ENCODE assay signal across 8 cellular contexts in the genomic region with DNA sequence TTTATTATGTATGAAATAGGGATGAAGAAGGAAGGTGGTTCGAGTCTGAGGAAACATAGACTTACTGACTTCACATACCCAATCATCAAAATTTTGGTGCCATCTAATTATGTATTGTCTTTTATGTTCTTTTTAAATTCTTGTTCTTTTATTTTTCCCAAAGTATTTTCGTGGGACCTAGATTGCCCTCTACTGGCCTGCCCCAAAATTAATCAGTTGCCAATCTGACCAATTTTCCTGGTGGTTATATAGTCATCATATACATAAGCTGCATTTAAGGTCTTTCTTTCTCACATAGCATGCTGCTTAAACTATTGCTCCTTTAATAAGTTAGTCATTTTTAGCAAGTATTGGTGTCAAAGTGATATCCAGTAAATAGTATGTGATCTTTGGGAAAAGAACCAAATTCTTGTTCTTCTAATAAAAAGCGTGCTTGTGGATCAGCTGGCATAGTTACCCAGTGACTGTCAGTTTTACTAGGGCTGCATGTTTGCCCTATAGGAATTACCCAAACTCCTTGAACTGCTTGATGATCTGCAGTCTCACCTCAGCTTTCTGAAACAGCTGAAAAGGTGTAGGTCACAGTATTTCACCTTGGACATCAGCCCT.
A peak's percentile ranks its signal among the peaks of the same experiment; 100 is the strongest.
DNase-seq lines count a peak whose midpoint lies in the region; ATAC-seq and TF ChIP-seq lines count a peak whose summit lies in the region.

No MANE protein-coding gene starts in this region.

- no peaks in the 10 kb centered on the region for H3K9me3 Mint-ChIP-seq in activated CD8-positive, alpha-beta T cell treated with anti-CD3 and anti-CD28 coated beads for 36 hours
- H3K9me3 Mint-ChIP-seq in activated CD8-positive, alpha-beta T cell treated with anti-CD3 and anti-CD28 coated beads, Interleukin-2, amount 10 ng/mL, durations not matched to agents 7 days and 5 days (ENCODE audit: insufficient read depth) = no peaks in the 10 kb centered on the region
- peaks cover 0 to 4% (median 0%) of the 10 kb centered on the region in 11 donors for H3K9me3 Mint-ChIP-seq in naive thymus-derived CD4-positive, alpha-beta T cell

- no peaks in the 10 kb centered on the region for H3K4me1 ChIP-seq in esophagus muscularis mucosa
- no peaks in the 10 kb centered on the region for H3K4me1 ChIP-seq in testis
- H3K4me1 ChIP-seq in naive thymus-derived CD4-positive, alpha-beta T cell (ENCODE audit: control insufficient read depth in 2 of 2, insufficient read depth in 2 of 2, low read length in 2 of 2) = no peaks in the 10 kb centered on the region

- CTCF ChIA-PET in activated CD8-positive, alpha-beta T cell treated with anti-CD3 and anti-CD28 coated beads for 36 hours (lab: Charles Lee) = interaction anchor here (0.8 to 1.5 kb wide), 4 partner anchors 9 to 274 kb away, joined by 3 to 5 read pairs (median 3); no protein-coding TSS in a partner anchor
- CTCF ChIA-PET in activated CD8-positive, alpha-beta T cell treated with anti-CD3 and anti-CD28 coated beads, Interleukin-2, amount 10 ng/mL, durations not matched to agents 7 days and 5 days (lab: Charles Lee) = interaction anchor here (1.0 to 1.8 kb wide), 3 partner anchors 12 to 270 kb away, joined by 3 to 4 read pairs (median 4); no protein-coding TSS in a partner anchor
- CTCF ChIA-PET in naive thymus-derived CD4-positive, alpha-beta T cell (lab: Charles Lee) = no interaction called here

- peak; percentile 15 for TF ChIP-seq CTCF in activated CD8-positive, alpha-beta T cell treated with anti-CD3 and anti-CD28 coated beads for 36 hours (IDR thresholded peaks at IDR 0.05)
- TF ChIP-seq CTCF in esophagus muscularis mucosa (IDR thresholded peaks at IDR 0.05) (peak; percentile 46 to 57 (median 52)), testis (IDR thresholded peaks at IDR 0.05) (peak in 2 of 3 experiments; percentile 45 to 46)

- no peak for ATAC-seq in activated CD8-positive, alpha-beta T cell treated with anti-CD3 and anti-CD28 coated beads for 36 hours
- no peak for ATAC-seq in activated CD8-positive, alpha-beta T cell treated with anti-CD3 and anti-CD28 coated beads, Interleukin-2, amount 10 ng/mL, durations not matched to agents 7 days and 5 days
- no peak for ATAC-seq in HG02840 (IDR thresholded peaks at IDR 0.05; ENCODE audit: low FRiP score, unreplicated experiment)
- no peak for ATAC-seq in naive thymus-derived CD4-positive, alpha-beta T cell

- H3K27ac Mint-ChIP-seq in activated CD8-positive, alpha-beta T cell treated with anti-CD3 and anti-CD28 coated beads for 36 hours = no peak overlapping the region
- no peak overlapping the region for H3K27ac Mint-ChIP-seq in activated CD8-positive, alpha-beta T cell treated with anti-CD3 and anti-CD28 coated beads, Interleukin-2, amount 10 ng/mL, durations not matched to agents 7 days and 5 days
- no peak overlapping the region for H3K27ac Mint-ChIP-seq in naive thymus-derived CD4-positive, alpha-beta T cell

- POLR2A ChIA-PET in activated CD8-positive, alpha-beta T cell treated with anti-CD3 and anti-CD28 coated beads for 36 hours (lab: Charles Lee) = no interaction called here
- POLR2A ChIA-PET in activated CD8-positive, alpha-beta T cell treated with anti-CD3 and anti-CD28 coated beads, Interleukin-2, amount 10 ng/mL, durations not matched to agents 7 days and 5 days (lab: Charles Lee) = no interaction called here
- POLR2A ChIA-PET in naive thymus-derived CD4-positive, alpha-beta T cell (lab: Charles Lee) = no interaction called here

- H3K4me1 Mint-ChIP-seq in activated CD8-positive, alpha-beta T cell treated with anti-CD3 and anti-CD28 coated beads for 36 hours (ENCODE audit: low read depth) = no peaks in the 10 kb centered on the region
- no peaks in the 10 kb centered on the region for H3K4me1 Mint-ChIP-seq in activated CD8-positive, alpha-beta T cell treated with anti-CD3 and anti-CD28 coated beads, Interleukin-2, amount 10 ng/mL, durations not matched to agents 7 days and 5 days (ENCODE audit: low read depth)
- H3K4me1 Mint-ChIP-seq in naive thymus-derived CD4-positive, alpha-beta T cell = no peaks in the 10 kb centered on the region

- H3K9me3 ChIP-seq in esophagus muscularis mucosa (no peaks in the 10 kb centered on the region), testis (no peaks in the 10 kb centered on the region)
- H3K9me3 ChIP-seq in naive thymus-derived CD4-positive, alpha-beta T cell (ENCODE audit: control insufficient read depth in 2 of 3, low read length in 3 of 3) = no peaks in the 10 kb centered on the region

- no peak overlapping the region for H3K4me3 Mint-ChIP-seq in activated CD8-positive, alpha-beta T cell treated with anti-CD3 and anti-CD28 coated beads for 36 hours
- no peak overlapping the region for H3K4me3 Mint-ChIP-seq in activated CD8-positive, alpha-beta T cell treated with anti-CD3 and anti-CD28 coated beads, Interleukin-2, amount 10 ng/mL, durations not matched to agents 7 days and 5 days
- H3K4me3 Mint-ChIP-seq in naive thymus-derived CD4-positive, alpha-beta T cell = no peak overlapping the region

- DNase-seq in activated CD8-positive, alpha-beta T cell treated with anti-CD3 and anti-CD28 coated beads for 36 hours = peak; percentile 4
- DNase-seq in activated CD8-positive, alpha-beta T cell treated with anti-CD3 and anti-CD28 coated beads, Interleukin-2, amount 10 ng/mL, durations not matched to agents 7 days and 5 days = no peak
- peak; percentile 27 for DNase-seq in NCI-H748 (lab: John Stamatoyannopoulos, UW; ENCODE audit: unreplicated experiment)
- peak; percentile 57 for DNase-seq in esophagus muscularis mucosa (ENCODE audit: extremely low spot score)
- no peak for DNase-seq in testis
- DNase-seq in T-helper 9 cell = no peak
- DNase-seq in naive thymus-derived CD4-positive, alpha-beta T cell = no peak

- TF ChIP-seq EP300 in esophagus muscularis mucosa (IDR thresholded peaks at IDR 0.05) = no peak

- 44% methylated on average over 3 of the region's 3 CpGs for WGBS in esophagus muscularis mucosa
- WGBS in testis, 2 donors = 37 to 46% methylated on average over 3 of the region's 3 CpGs

- H3K4me3 ChIP-seq in esophagus muscularis mucosa (no peak overlapping the region), testis (no peak overlapping the region)
- H3K4me3 ChIP-seq in naive thymus-derived CD4-positive, alpha-beta T cell (ENCODE audit: low read length) = no peak overlapping the region

- H3K27me3 Mint-ChIP-seq in activated CD8-positive, alpha-beta T cell treated with anti-CD3 and anti-CD28 coated beads for 36 hours = no peaks in the 10 kb centered on the region
- no peaks in the 10 kb centered on the region for H3K27me3 Mint-ChIP-seq in activated CD8-positive, alpha-beta T cell treated with anti-CD3 and anti-CD28 coated beads, Interleukin-2, amount 10 ng/mL, durations not matched to agents 7 days and 5 days (ENCODE audit: low read depth)
- peaks cover 0 to 5% (median 0%) of the 10 kb centered on the region in 5 donors for H3K27me3 Mint-ChIP-seq in naive thymus-derived CD4-positive, alpha-beta T cell

- H3K36me3 ChIP-seq in esophagus muscularis mucosa = no peaks in the 10 kb centered on the region
- H3K36me3 ChIP-seq in testis (ENCODE audit: low read depth, missing control alignments) = no peaks in the 10 kb centered on the region
- H3K36me3 ChIP-seq in naive thymus-derived CD4-positive, alpha-beta T cell (ENCODE audit: control insufficient read depth in 2 of 3, insufficient read depth in 3 of 3, low read length in 3 of 3) = no peaks in the 10 kb centered on the region

- TF ChIP-seq POLR2A in esophagus muscularis mucosa (IDR thresholded peaks at IDR 0.05; ENCODE audit: low read depth) (no peak), testis (IDR thresholded peaks at IDR 0.05) (no peak)

- H3K27me3 ChIP-seq in esophagus muscularis mucosa (no peaks in the 10 kb centered on the region), testis (no peaks in the 10 kb centered on the region)
- no peaks in the 10 kb centered on the region for H3K27me3 ChIP-seq in naive thymus-derived CD4-positive, alpha-beta T cell (ENCODE audit: control insufficient read depth in 2 of 2, insufficient read depth in 2 of 2, low read length in 2 of 2)

- intact Hi-C loops in activated CD8-positive, alpha-beta T cell treated with anti-CD3 and anti-CD28 coated beads for 36 hours (cut with micrococcal nuclease) = no loop called here
- intact Hi-C loops in esophagus muscularis mucosa (cut with DNase I) (loop anchor here (2.0 to 10.0 kb wide), 2 partner anchors 272 to 1222 kb away; no protein-coding TSS in a partner anchor), testis (cut with DNase I; ENCODE audit: low total_unique reads) (loop anchor here (5.0 kb wide), 1 partner anchor 275 kb away; no protein-coding TSS in a partner anchor)
- intact Hi-C loops in naive thymus-derived CD4-positive, alpha-beta T cell (cut with micrococcal nuclease) = loop anchor here in 1 of 2 donors (5.0 kb wide), 1 partner anchor 270 kb away; no protein-coding TSS in a partner anchor

- H3K27ac ChIP-seq in esophagus muscularis mucosa (replicated peaks in 1 of 4) (no peak overlapping the region), testis (no peak overlapping the region)
- no peak overlapping the region for H3K27ac ChIP-seq in naive thymus-derived CD4-positive, alpha-beta T cell (ENCODE audit: low read depth, low read length)

- H3K36me3 Mint-ChIP-seq in activated CD8-positive, alpha-beta T cell treated with anti-CD3 and anti-CD28 coated beads for 36 hours (ENCODE audit: low read depth) = no peaks in the 10 kb centered on the region
- H3K36me3 Mint-ChIP-seq in activated CD8-positive, alpha-beta T cell treated with anti-CD3 and anti-CD28 coated beads, Interleukin-2, amount 10 ng/mL, durations not matched to agents 7 days and 5 days (ENCODE audit: low read depth) = no peaks in the 10 kb centered on the region
- H3K36me3 Mint-ChIP-seq in naive thymus-derived CD4-positive, alpha-beta T cell = no peaks in the 10 kb centered on the region

Comparison
In these comparisons a context has a peak if more than half of its experiments do, and no peak if none do; other contexts are left out.
1. DNase-seq: peak in activated CD8-positive, alpha-beta T cell treated with anti-CD3 and anti-CD28 coated beads for 36 hours (single experiment), NCI-H748 (single experiment) and esophagus muscularis mucosa (single experiment); none in activated CD8-positive, alpha-beta T cell treated with anti-CD3 and anti-CD28 coated beads, Interleukin-2, amount 10 ng/mL, durations not matched to agents 7 days and 5 days (single experiment), testis (single experiment), T-helper 9 cell (single experiment) and naive thymus-derived CD4-positive, alpha-beta T cell (0 of 9).
2. Peak in every context shown above with its lines, with median percentiles within 50 percentile points of each other: CTCF ChIP-seq.